In the genomic region with DNA sequence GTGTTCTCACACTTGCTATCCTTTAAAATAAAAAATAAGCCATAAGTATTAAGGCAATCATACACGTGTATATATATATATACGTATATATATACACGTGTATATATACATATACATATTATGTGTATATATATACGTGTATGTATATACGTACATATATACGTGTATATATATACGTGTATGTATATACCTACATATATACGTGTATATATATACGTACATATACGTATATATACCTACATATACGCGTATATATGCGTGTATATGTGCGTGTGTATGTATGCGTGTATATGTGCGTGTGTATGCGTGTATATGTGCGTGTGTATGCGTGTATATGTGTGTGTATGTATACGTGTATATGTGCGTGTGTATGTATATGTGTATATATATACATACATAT, we compare ENCODE assay signal across 23 cellular contexts.
DNase-seq lines count a peak whose midpoint lies in the region; ATAC-seq, FAIRE-seq and TF ChIP-seq lines count a peak whose summit lies in the region.
"Had no signal": no experiment of that assay in that cellular context is flagged by ENCODE, and none has a peak within 500 bp of the region (broad histone marks: within the 10 kb centered on the region; RNA-seq: fewer than 3 reads in every experiment).

No MANE protein-coding gene starts in this region.

- TF ChIP-seq EP300 in K562 (IDR thresholded peaks at IDR 0.05; ENCODE audit: low read length), result no peak

- no peak for DNase-seq in K562 (ENCODE audit: extremely low read depth in 1 of 4, low spot score in 3 of 4)
- no peak for DNase-seq in frontal cortex (ENCODE audit: low spot score in 2 of 2)
- no peak for DNase-seq in immature natural killer cell
- DNase-seq in OCI-M2 (lab: John Stamatoyannopoulos, UW; ENCODE audit: unreplicated experiment), result no peak
- DNase-seq in left ventricle myocardium superior, result no peak
- DNase-seq: 8988T; AML-193; CD4-positive, alpha-beta T cell; CD8-positive, alpha-beta T cell; DMS 273 treated with DMSO at 0.1 percent for 48 hours; DMS153; DMS79; DND-41; EL; GF-D8 had no signal

- POLR2A ChIA-PET in K562 (lab: Yijun Ruan, JAX), result interaction anchor here (0.6 kb wide), 1 partner anchor 1499 kb away, joined by 3 read pairs; no protein-coding TSS in a partner anchor

- WGBS in K562 (ENCODE audit: insufficient coverage, low coverage, missing lambda C conversion rate), result 44% methylated on average over 16 of the region's 21 CpGs

- H3K9me3 Mint-ChIP-seq in immature natural killer cell, result peaks cover 0 to 16% (median 4%) of the 10 kb centered on the region in 6 donors

- intact Hi-C loops in K562 (cut with micrococcal nuclease), result no loop called here
- intact Hi-C loops in left ventricle myocardium superior (cut with micrococcal nuclease), result no loop called here

- H3K9ac ChIP-seq in K562 (ENCODE audit: insufficient read depth in 1 of 2, low read depth in 2 of 2, low read length in 2 of 2), result no peak overlapping the region
- H3K9ac ChIP-seq: BLaER1 treated with 17β-estradiol and CSF1 and Interleukin-3, amounts not matched to agents 10 nM and 100 nM had no signal

- no peaks in the 10 kb centered on the region; the same call in 1 of the 2 replicates for H3K9me3 ChIP-seq in K562 (replicated peaks; ENCODE audit: control insufficient read depth, insufficient read depth, low read depth, low read length)
- H3K9me3 ChIP-seq: A549 had no signal

- H3K36me3 Mint-ChIP-seq in immature natural killer cell, result no peaks in the 10 kb centered on the region
- H3K36me3 Mint-ChIP-seq: CD8-positive, alpha-beta T cell had no signal

- no peaks in the 10 kb centered on the region for H3K36me3 ChIP-seq in K562 (ENCODE audit: control insufficient read depth, insufficient read depth, low read length)
- H3K36me3 ChIP-seq: BLaER1 treated with 17β-estradiol and CSF1 and Interleukin-3, amounts not matched to agents 10 nM and 100 nM had no signal

- no peak overlapping the region for H3K4me3 ChIP-seq in K562
- H3K4me3 ChIP-seq: A549; BLaER1 treated with 17β-estradiol and CSF1 and Interleukin-3, amounts not matched to agents 10 nM and 100 nM had no signal

- no peaks in the 10 kb centered on the region for H3K4me1 Mint-ChIP-seq in immature natural killer cell
- H3K4me1 Mint-ChIP-seq: B cell had no signal

- H3K79me2 ChIP-seq in K562 (ENCODE audit: control insufficient read depth, insufficient read depth, low read length), result no peaks in the 10 kb centered on the region

- no peak overlapping the region for H3K4me3 Mint-ChIP-seq in immature natural killer cell
- H3K4me3 Mint-ChIP-seq: B cell; CD4-positive, alpha-beta T cell; CD8-positive, alpha-beta T cell had no signal

- TF ChIP-seq CTCF in K562 (IDR thresholded peaks at IDR 0.05 in 2 of 3, conservative IDR thresholded peaks at IDR 0.05 in 1 of 3; ENCODE audit: insufficient read depth in 2 of 3, low read depth in 1 of 3, low read length in 3 of 3), result no peak

- no peak overlapping the region for H2AFZ ChIP-seq in K562 (ENCODE audit: low read depth, low read length)

- no peak for TF ChIP-seq POLR2A in K562 (conservative IDR thresholded peaks at IDR 0.05)

- H3K4me1 ChIP-seq in K562 (replicated peaks in 1 of 2; ENCODE audit: control insufficient read depth in 2 of 2, insufficient read depth in 2 of 2, low read length in 2 of 2), result no peaks in the 10 kb centered on the region
- H3K4me1 ChIP-seq: A549 had no signal

- H3K27ac ChIP-seq in K562 (ENCODE audit: extremely low read depth, low read depth, low read length), result no peak overlapping the region
- H3K27ac ChIP-seq: A549; BLaER1 treated with 17β-estradiol and CSF1 and Interleukin-3, amounts not matched to agents 10 nM and 100 nM; C4-2B had no signal

- FAIRE-seq in A204.1 (lab: Jason Lieb, UNC), result peak; percentile 73
- peak; percentile 61 for FAIRE-seq in G401.6 (lab: Jason Lieb, UNC)
- no peak for FAIRE-seq in K562 (lab: Jason Lieb, UNC)
- peak; percentile 37 for FAIRE-seq in frontal cortex (lab: Jason Lieb, UNC)
- FAIRE-seq: A549, GM12891 had no signal

- no peak overlapping the region for H3K27ac Mint-ChIP-seq in immature natural killer cell
- H3K27ac Mint-ChIP-seq: B cell; CD4-positive, alpha-beta T cell; CD8-positive, alpha-beta T cell had no signal

- no peak for TF ChIP-seq RAD21 in K562 (CRISPR knock-in tag; conservative IDR thresholded peaks at IDR 0.05 in 1 of 2, IDR thresholded peaks at IDR 0.05 in 1 of 2)

- H3K27me3 Mint-ChIP-seq in immature natural killer cell (ENCODE audit: low read depth in 3 of 3), result peaks cover 0 to 3% (median 0%) of the 10 kb centered on the region in 3 donors
- H3K27me3 Mint-ChIP-seq: B cell; CD4-positive, alpha-beta T cell had no signal

- no peak overlapping the region for H3K4me2 ChIP-seq in K562 (ENCODE audit: insufficient read depth, low read length)
- H3K4me2 ChIP-seq: A549 had no signal

- ATAC-seq in K562 (no peak), GM18858 (IDR thresholded peaks at IDR 0.05; ENCODE audit: unreplicated experiment) (no peak), left ventricle myocardium superior (no peak)
- ATAC-seq: A549; CD8-positive, alpha-beta T cell had no signal

- BruUV-seq in K562 (replicated peaks; lab: Mats Ljungman, UMichigan), result no TSS peak

- in situ Hi-C loops in K562 (cut with MboI), result no loop called here

- no peaks in the 10 kb centered on the region for H4K20me1 ChIP-seq in K562 (replicated peaks; ENCODE audit: control insufficient read depth, insufficient read depth, low read length)
- H4K20me1 ChIP-seq: BLaER1 treated with 17β-estradiol and CSF1 and Interleukin-3, amounts not matched to agents 10 nM and 100 nM had no signal

- CTCF ChIA-PET in K562 (lab: Yijun Ruan, JAX; ENCODE audit: low intra/inter-chr PET ratio), result no interaction called here

- no peaks in the 10 kb centered on the region for H3K27me3 ChIP-seq in K562 (ENCODE audit: control insufficient read depth in 2 of 2, insufficient read depth in 2 of 2, low read length in 2 of 2)
- H3K27me3 ChIP-seq: BLaER1 treated with 17β-estradiol and CSF1 and Interleukin-3, amounts not matched to agents 10 nM and 100 nM had no signal

- no peaks in the 10 kb centered on the region for H3K9me1 ChIP-seq in K562 (ENCODE audit: control insufficient read depth, insufficient read depth, low read length)

TF ChIP-seq in K562, 482 proteins besides CTCF, POLR2A, EP300 and RAD21 (continues in another document):
- peak; percentile 47; the same call in 1 of the 2 replicates for TF ChIP-seq NFIX (CRISPR knock-in tag; IDR thresholded peaks at IDR 0.05; ENCODE audit: low read depth)
- TF ChIP-seq, protein P1, sequence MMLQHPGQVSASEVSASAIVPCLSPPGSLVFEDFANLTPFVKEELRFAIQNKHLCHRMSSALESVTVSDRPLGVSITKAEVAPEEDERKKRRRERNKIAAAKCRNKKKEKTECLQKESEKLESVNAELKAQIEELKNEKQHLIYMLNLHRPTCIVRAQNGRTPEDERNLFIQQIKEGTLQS (IDR thresholded peaks at IDR 0.05), result no peak
- TF ChIP-seq, protein P1 (CRISPR knock-in tag; conservative IDR thresholded peaks at IDR 0.05), result no peak
- TF ChIP-seq ZNF140 (CRISPR knock-in tag; IDR thresholded peaks at IDR 0.05), result peak; percentile 28; the same call in 1 of the 2 replicates
- TF ChIP-seq, protein P2, sequence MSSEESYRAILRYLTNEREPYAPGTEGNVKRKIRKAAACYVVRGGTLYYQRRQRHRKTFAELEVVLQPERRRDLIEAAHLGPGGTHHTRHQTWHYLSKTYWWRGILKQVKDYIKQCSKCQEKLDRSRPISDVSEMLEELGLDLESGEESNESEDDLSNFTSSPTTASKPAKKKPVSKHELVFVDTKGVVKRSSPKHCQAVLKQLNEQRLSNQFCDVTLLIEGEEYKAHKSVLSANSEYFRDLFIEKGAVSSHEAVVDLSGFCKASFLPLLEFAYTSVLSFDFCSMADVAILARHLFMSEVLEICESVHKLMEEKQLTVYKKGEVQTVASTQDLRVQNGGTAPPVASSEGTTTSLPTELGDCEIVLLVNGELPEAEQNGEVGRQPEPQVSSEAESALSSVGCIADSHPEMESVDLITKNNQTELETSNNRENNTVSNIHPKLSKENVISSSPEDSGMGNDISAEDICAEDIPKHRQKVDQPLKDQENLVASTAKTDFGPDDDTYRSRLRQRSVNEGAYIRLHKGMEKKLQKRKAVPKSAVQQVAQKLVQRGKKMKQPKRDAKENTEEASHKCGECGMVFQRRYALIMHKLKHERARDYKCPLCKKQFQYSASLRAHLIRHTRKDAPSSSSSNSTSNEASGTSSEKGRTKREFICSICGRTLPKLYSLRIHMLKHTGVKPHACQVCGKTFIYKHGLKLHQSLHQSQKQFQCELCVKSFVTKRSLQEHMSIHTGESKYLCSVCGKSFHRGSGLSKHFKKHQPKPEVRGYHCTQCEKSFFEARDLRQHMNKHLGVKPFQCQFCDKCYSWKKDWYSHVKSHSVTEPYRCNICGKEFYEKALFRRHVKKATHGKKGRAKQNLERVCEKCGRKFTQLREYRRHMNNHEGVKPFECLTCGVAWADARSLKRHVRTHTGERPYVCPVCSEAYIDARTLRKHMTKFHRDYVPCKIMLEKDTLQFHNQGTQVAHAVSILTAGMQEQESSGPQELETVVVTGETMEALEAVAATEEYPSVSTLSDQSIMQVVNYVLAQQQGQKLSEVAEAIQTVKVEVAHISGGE (CRISPR knock-in tag; IDR thresholded peaks at IDR 0.05), result peak in 1 of 3 experiments; percentile 52; a peak in 1 of 6 replicates
- peak; percentile 32; the same call in 1 of the 2 replicates for TF ChIP-seq MTF1 (CRISPR knock-in tag; IDR thresholded peaks at IDR 0.05; ENCODE audit: borderline replicate concordance)
- TF ChIP-seq, protein P3, sequence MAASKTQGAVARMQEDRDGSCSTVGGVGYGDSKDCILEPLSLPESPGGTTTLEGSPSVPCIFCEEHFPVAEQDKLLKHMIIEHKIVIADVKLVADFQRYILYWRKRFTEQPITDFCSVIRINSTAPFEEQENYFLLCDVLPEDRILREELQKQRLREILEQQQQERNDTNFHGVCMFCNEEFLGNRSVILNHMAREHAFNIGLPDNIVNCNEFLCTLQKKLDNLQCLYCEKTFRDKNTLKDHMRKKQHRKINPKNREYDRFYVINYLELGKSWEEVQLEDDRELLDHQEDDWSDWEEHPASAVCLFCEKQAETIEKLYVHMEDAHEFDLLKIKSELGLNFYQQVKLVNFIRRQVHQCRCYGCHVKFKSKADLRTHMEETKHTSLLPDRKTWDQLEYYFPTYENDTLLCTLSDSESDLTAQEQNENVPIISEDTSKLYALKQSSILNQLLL (CRISPR knock-in tag; IDR thresholded peaks at IDR 0.05; ENCODE audit: borderline replicate concordance), result peak; percentile 85
